Comparison of ENCODE assay signal across 1 cellular context in the genomic region with DNA sequence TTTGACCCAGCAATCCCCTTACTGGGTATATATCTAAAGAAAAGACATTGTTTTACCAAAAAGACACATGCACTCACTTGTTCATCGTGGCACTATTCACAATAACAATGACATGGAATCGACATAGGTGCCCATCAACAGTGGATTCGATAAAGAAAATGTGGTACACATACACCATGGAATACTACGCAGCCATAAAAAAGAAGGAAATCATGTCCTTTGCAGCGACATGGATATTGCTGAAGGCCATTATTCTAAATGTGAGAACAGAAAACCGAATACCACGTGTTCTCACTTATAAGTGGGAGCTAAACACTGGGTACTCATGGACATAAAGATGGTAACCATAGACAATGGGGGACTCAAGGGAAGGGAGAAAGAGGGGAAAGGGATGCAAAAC.
TF ChIP-seq lines count a peak whose summit lies in the region.

No MANE protein-coding gene starts in this region.

TF ChIP-seq in K562, 482 proteins besides CTCF, POLR2A, EP300 and RAD21 (continued from another document):
- TF ChIP-seq, protein P1, sequence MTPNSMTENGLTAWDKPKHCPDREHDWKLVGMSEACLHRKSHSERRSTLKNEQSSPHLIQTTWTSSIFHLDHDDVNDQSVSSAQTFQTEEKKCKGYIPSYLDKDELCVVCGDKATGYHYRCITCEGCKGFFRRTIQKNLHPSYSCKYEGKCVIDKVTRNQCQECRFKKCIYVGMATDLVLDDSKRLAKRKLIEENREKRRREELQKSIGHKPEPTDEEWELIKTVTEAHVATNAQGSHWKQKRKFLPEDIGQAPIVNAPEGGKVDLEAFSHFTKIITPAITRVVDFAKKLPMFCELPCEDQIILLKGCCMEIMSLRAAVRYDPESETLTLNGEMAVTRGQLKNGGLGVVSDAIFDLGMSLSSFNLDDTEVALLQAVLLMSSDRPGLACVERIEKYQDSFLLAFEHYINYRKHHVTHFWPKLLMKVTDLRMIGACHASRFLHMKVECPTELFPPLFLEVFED (CRISPR knock-in tag; conservative IDR thresholded peaks at IDR 0.05), result no peak
- TF ChIP-seq NBN (IDR thresholded peaks at IDR 0.05; ENCODE audit: low read depth), result no peak
